1 cellular context compared by ENCODE assay signal in the genomic region with DNA sequence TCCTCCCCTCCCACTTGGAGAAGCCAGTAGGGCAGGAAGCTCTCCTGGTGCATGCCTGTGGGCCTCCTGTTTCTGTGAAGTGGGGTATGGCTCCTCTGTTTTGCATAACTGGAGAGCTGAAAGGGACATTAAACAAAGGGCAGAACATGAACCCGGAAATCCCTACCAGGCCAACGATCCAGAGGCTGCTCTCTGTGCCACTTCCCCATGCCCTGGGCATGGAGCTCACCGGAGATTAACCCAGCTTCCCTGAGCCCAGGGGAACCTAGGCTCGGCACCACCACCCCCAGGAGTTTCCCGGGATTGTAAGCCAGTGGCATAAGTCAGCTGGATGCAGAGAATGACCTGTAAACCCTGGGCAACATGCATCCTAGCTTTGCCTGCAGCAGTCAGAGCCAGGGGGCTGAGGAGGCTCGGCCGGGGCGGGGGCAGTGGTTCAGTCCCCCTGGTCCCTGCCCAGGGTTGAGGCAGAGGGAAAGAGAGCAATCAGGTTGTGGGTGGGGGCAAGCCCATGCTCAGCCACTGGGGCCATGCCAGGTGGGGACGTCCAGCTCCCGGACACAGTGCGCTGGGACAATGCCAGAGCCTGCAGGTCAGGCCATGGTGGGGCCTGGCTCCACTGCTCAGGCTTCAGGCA.
TF ChIP-seq lines count a peak whose summit lies in the region.

No MANE protein-coding gene starts in this region.

TF ChIP-seq in GM23338, 12 proteins besides CTCF, POLR2A, EP300 and RAD21 (continued from another document):
- TF ChIP-seq, protein P1, sequence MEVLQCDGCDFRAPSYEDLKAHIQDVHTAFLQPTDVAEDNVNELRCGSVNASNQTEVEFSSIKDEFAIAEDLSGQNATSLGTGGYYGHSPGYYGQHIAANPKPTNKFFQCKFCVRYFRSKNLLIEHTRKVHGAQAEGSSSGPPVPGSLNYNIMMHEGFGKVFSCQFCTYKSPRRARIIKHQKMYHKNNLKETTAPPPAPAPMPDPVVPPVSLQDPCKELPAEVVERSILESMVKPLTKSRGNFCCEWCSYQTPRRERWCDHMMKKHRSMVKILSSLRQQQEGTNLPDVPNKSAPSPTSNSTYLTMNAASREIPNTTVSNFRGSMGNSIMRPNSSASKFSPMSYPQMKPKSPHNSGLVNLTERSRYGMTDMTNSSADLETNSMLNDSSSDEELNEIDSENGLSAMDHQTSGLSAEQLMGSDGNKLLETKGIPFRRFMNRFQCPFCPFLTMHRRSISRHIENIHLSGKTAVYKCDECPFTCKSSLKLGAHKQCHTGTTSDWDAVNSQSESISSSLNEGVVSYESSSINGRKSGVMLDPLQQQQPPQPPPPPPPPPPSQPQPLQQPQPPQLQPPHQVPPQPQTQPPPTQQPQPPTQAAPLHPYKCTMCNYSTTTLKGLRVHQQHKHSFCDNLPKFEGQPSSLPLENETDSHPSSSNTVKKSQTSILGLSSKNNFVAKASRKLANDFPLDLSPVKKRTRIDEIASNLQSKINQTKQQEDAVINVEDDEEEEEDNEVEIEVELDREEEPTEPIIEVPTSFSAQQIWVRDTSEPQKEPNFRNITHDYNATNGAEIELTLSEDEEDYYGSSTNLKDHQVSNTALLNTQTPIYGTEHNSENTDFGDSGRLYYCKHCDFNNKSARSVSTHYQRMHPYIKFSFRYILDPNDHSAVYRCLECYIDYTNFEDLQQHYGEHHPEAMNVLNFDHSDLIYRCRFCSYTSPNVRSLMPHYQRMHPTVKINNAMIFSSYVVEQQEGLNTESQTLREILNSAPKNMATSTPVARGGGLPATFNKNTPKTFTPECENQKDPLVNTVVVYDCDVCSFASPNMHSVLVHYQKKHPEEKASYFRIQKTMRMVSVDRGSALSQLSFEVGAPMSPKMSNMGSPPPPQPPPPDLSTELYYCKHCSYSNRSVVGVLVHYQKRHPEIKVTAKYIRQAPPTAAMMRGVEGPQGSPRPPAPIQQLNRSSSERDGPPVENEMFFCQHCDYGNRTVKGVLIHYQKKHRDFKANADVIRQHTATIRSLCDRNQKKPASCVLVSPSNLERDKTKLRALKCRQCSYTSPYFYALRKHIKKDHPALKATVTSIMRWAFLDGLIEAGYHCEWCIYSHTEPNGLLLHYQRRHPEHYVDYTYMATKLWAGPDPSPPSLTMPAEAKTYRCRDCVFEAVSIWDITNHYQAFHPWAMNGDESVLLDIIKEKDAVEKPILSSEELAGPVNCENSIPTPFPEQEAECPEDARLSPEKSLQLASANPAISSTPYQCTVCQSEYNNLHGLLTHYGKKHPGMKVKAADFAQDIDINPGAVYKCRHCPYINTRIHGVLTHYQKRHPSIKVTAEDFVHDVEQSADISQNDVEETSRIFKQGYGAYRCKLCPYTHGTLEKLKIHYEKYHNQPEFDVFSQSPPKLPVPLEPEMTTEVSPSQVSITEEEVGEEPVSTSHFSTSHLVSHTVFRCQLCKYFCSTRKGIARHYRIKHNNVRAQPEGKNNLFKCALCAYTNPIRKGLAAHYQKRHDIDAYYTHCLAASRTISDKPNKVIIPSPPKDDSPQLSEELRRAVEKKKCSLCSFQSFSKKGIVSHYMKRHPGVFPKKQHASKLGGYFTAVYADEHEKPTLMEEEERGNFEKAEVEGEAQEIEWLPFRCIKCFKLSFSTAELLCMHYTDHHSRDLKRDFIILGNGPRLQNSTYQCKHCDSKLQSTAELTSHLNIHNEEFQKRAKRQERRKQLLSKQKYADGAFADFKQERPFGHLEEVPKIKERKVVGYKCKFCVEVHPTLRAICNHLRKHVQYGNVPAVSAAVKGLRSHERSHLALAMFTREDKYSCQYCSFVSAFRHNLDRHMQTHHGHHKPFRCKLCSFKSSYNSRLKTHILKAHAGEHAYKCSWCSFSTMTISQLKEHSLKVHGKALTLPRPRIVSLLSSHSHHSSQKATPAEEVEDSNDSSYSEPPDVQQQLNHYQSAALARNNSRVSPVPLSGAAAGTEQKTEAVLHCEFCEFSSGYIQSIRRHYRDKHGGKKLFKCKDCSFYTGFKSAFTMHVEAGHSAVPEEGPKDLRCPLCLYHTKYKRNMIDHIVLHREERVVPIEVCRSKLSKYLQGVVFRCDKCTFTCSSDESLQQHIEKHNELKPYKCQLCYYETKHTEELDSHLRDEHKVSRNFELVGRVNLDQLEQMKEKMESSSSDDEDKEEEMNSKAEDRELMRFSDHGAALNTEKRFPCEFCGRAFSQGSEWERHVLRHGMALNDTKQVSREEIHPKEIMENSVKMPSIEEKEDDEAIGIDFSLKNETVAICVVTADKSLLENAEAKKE (CRISPR knock-in tag; IDR thresholded peaks at IDR 0.05): no peak
- TF ChIP-seq EZH2phosphoT487 (IDR thresholded peaks at IDR 0.05; ENCODE audit: unreplicated experiment) (no peak), CREB1 (CRISPR knock-in tag; IDR thresholded peaks at IDR 0.05; ENCODE audit: low read depth) (no peak), ZNF331 (CRISPR knock-in tag; IDR thresholded peaks at IDR 0.05; ENCODE audit: low read depth) (no peak), ZNF114 (CRISPR knock-in tag; IDR thresholded peaks at IDR 0.05) (no peak), EZH2 (IDR thresholded peaks at IDR 0.05; ENCODE audit: low read depth, unreplicated experiment) (no peak), JUNB (IDR thresholded peaks at IDR 0.05; ENCODE audit: unreplicated experiment) (no peak)
